In genomic region chr13:112346173-112346898, GRCh38 we compare ENCODE assay signal across 1 cellular context.
TF ChIP-seq lines count a peak whose summit lies in the region.

No MANE protein-coding gene starts in this region.

TF ChIP-seq in H1, 55 proteins besides CTCF, POLR2A, EP300 and RAD21:
- TF ChIP-seq RXRA (IDR thresholded peaks at IDR 0.05; ENCODE audit: insufficient read depth, low read depth, low read length) (no peak), SP1 (IDR thresholded peaks at IDR 0.05; ENCODE audit: low read depth, low read length) (no peak), CHD2 (IDR thresholded peaks at IDR 0.05; ENCODE audit: low read length) (no peak), NRF1 (IDR thresholded peaks at IDR 0.05; ENCODE audit: low read depth, low read length) (no peak), ZNF274 (IDR thresholded peaks at IDR 0.05; ENCODE audit: borderline replicate concordance, extremely low read depth, low read length) (no peak), JUN (IDR thresholded peaks at IDR 0.05; ENCODE audit: low read depth, low read length) (no peak), GABPA (IDR thresholded peaks at IDR 0.05; ENCODE audit: borderline replicate concordance, insufficient read depth, low read length) (no peak), SIN3A (conservative IDR thresholded peaks at IDR 0.05 in 1 of 2, IDR thresholded peaks at IDR 0.05 in 1 of 2; ENCODE audit: low read depth in 1 of 2, low read length in 2 of 2) (no peak), FOSL1 (IDR thresholded peaks at IDR 0.05; ENCODE audit: insufficient read depth, low read depth, low read length) (no peak)
- TF ChIP-seq, protein P1, sequence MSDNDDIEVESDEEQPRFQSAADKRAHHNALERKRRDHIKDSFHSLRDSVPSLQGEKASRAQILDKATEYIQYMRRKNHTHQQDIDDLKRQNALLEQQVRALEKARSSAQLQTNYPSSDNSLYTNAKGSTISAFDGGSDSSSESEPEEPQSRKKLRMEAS (IDR thresholded peaks at IDR 0.05), result no peak
